13 cellular contexts compared by ENCODE assay signal in genomic region chr3:171044828-171045793, GRCh38. TPM values are rescaled to one million over a fixed set of nuclear protein-coding genes. Genes with fewer than 3 reads are reported as not detected.
DNase-seq lines count a peak whose midpoint lies in the region; ATAC-seq and TF ChIP-seq lines count a peak whose summit lies in the region.
"Had no signal": no experiment of that assay in that cellular context is flagged by ENCODE, and none has a peak within 500 bp of the region (broad histone marks: within the 10 kb centered on the region; RNA-seq: fewer than 3 reads in every experiment).

No MANE protein-coding gene starts in this region.

- H3K27me3 Mint-ChIP-seq in nephron (ENCODE audit: low read depth): no peaks in the 10 kb centered on the region
- peaks cover 7% of the 10 kb centered on the region for H3K27me3 Mint-ChIP-seq in activated T-cell treated with anti-CD3 and anti-CD28 coated beads, Interleukin-2, amount 50 U/mL, for 72 hours (ENCODE audit: low read depth)
- peaks cover 7% of the 10 kb centered on the region for H3K27me3 Mint-ChIP-seq in activated naive CD4-positive, alpha-beta T cell treated with anti-CD3 and anti-CD28 coated beads, Interleukin-2, amount 10 ng/mL, durations not matched to agents 7 days and 5 days

- H3K9me3 Mint-ChIP-seq in nephron: no peaks in the 10 kb centered on the region
- no peaks in the 10 kb centered on the region for H3K9me3 Mint-ChIP-seq in activated T-cell treated with anti-CD3 and anti-CD28 coated beads, Interleukin-2, amount 50 U/mL, for 72 hours
- H3K9me3 Mint-ChIP-seq in activated naive CD4-positive, alpha-beta T cell treated with anti-CD3 and anti-CD28 coated beads, Interleukin-2, amount 10 ng/mL, durations not matched to agents 7 days and 5 days: no peaks in the 10 kb centered on the region
- H3K9me3 Mint-ChIP-seq: mesothelial cell of epicardium had no signal

- DNase-seq in COR-L47 (lab: John Stamatoyannopoulos, UW) (peak; percentile 63), NCI-H446 treated with DMSO at 0.1 percent for 48 hours (lab: John Stamatoyannopoulos, UW) (peak; percentile 37), fibroblast of gingiva (ENCODE audit: low read depth) (peak; percentile 84)
- DNase-seq in activated T-cell treated with anti-CD3 and anti-CD28 coated beads, Interleukin-2, amount 50 U/mL, for 72 hours: no peak
- DNase-seq in activated naive CD4-positive, alpha-beta T cell treated with anti-CD3 and anti-CD28 coated beads, Interleukin-2, amount 10 ng/mL, durations not matched to agents 7 days and 5 days: no peak
- no peak for DNase-seq in activated CD4-positive, alpha-beta T cell treated with anti-CD3 and anti-CD28 coated beads, Interleukin-2, amount 50 U/mL, for 48 hours
- DNase-seq: caudate nucleus, NCI-H2029 treated with DMSO at 0.1 percent for 48 hours, Peyer's patch had no signal

- no peak for ATAC-seq in activated T-cell treated with anti-CD3 and anti-CD28 coated beads, Interleukin-2, amount 50 U/mL, for 72 hours (replicated peaks in 1 of 2)
- ATAC-seq in HG03095 (IDR thresholded peaks at IDR 0.05; ENCODE audit: unreplicated experiment): no peak

- TF ChIP-seq CTCF in nephron (IDR thresholded peaks at IDR 0.05; ENCODE audit: unreplicated experiment in 3 of 3): no peak

- CTCF ChIA-PET in activated naive CD4-positive, alpha-beta T cell treated with anti-CD3 and anti-CD28 coated beads, Interleukin-2, amount 10 ng/mL, durations not matched to agents 7 days and 5 days (lab: Charles Lee): interaction anchor here (1.5 kb wide), 1 partner anchor 569 kb away, joined by 3 read pairs; no protein-coding TSS in a partner anchor

- no peaks in the 10 kb centered on the region for H3K4me1 Mint-ChIP-seq in nephron
- no peaks in the 10 kb centered on the region for H3K4me1 Mint-ChIP-seq in activated T-cell treated with anti-CD3 and anti-CD28 coated beads, Interleukin-2, amount 50 U/mL, for 72 hours (ENCODE audit: low read depth)
- H3K4me1 Mint-ChIP-seq in activated naive CD4-positive, alpha-beta T cell treated with anti-CD3 and anti-CD28 coated beads, Interleukin-2, amount 10 ng/mL, durations not matched to agents 7 days and 5 days: no peaks in the 10 kb centered on the region
- H3K4me1 Mint-ChIP-seq: mesothelial cell of epicardium had no signal

- H3K27ac Mint-ChIP-seq in nephron: peak overlapping the region; percentile 64 to 83 (median 66)
- no peak overlapping the region for H3K27ac Mint-ChIP-seq in activated T-cell treated with anti-CD3 and anti-CD28 coated beads, Interleukin-2, amount 50 U/mL, for 72 hours
- no peak overlapping the region for H3K27ac Mint-ChIP-seq in activated naive CD4-positive, alpha-beta T cell treated with anti-CD3 and anti-CD28 coated beads, Interleukin-2, amount 10 ng/mL, durations not matched to agents 7 days and 5 days
- H3K27ac Mint-ChIP-seq: mesothelial cell of epicardium had no signal

- no peaks in the 10 kb centered on the region for H3K36me3 Mint-ChIP-seq in nephron (ENCODE audit: low read depth)
- no peaks in the 10 kb centered on the region for H3K36me3 Mint-ChIP-seq in activated T-cell treated with anti-CD3 and anti-CD28 coated beads, Interleukin-2, amount 50 U/mL, for 72 hours (ENCODE audit: insufficient read depth in 2 of 2)
- no peaks in the 10 kb centered on the region for H3K36me3 Mint-ChIP-seq in activated naive CD4-positive, alpha-beta T cell treated with anti-CD3 and anti-CD28 coated beads, Interleukin-2, amount 10 ng/mL, durations not matched to agents 7 days and 5 days
- H3K36me3 Mint-ChIP-seq: mesothelial cell of epicardium had no signal

- H3K4me3 Mint-ChIP-seq in nephron: no peak overlapping the region
- no peak overlapping the region for H3K4me3 Mint-ChIP-seq in activated T-cell treated with anti-CD3 and anti-CD28 coated beads, Interleukin-2, amount 50 U/mL, for 72 hours
- H3K4me3 Mint-ChIP-seq in activated naive CD4-positive, alpha-beta T cell treated with anti-CD3 and anti-CD28 coated beads, Interleukin-2, amount 10 ng/mL, durations not matched to agents 7 days and 5 days: no peak overlapping the region
- H3K4me3 Mint-ChIP-seq: mesothelial cell of epicardium had no signal

RNA-seq across cellular contexts. Expression of gene SLC2A2, which starts 18.6 kb away (rescaled TPM):
- not detected for total RNA-seq in activated T-cell treated with anti-CD3 and anti-CD28 coated beads, Interleukin-2, amount 50 U/mL, for 72 hours
- total RNA-seq: glomerular endothelial cell, mesothelial cell of epicardium had no signal

Comparison
In these comparisons a context has a peak if more than half of its experiments do, and no peak if none do; other contexts are left out.
1. DNase-seq: peak in COR-L47 (single experiment), NCI-H446 treated with DMSO at 0.1 percent for 48 hours (single experiment) and fibroblast of gingiva (single experiment); none in activated T-cell treated with anti-CD3 and anti-CD28 coated beads, Interleukin-2, amount 50 U/mL, for 72 hours (0 of 2), activated naive CD4-positive, alpha-beta T cell treated with anti-CD3 and anti-CD28 coated beads, Interleukin-2, amount 10 ng/mL, durations not matched to agents 7 days and 5 days (single experiment) and activated CD4-positive, alpha-beta T cell treated with anti-CD3 and anti-CD28 coated beads, Interleukin-2, amount 50 U/mL, for 48 hours (0 of 2).
2. H3K27ac Mint-ChIP-seq: peak in nephron (3 of 3); none in activated T-cell treated with anti-CD3 and anti-CD28 coated beads, Interleukin-2, amount 50 U/mL, for 72 hours (single experiment) and activated naive CD4-positive, alpha-beta T cell treated with anti-CD3 and anti-CD28 coated beads, Interleukin-2, amount 10 ng/mL, durations not matched to agents 7 days and 5 days (single experiment).